ENCODE assay signal across 8 cellular contexts in the genomic region with DNA sequence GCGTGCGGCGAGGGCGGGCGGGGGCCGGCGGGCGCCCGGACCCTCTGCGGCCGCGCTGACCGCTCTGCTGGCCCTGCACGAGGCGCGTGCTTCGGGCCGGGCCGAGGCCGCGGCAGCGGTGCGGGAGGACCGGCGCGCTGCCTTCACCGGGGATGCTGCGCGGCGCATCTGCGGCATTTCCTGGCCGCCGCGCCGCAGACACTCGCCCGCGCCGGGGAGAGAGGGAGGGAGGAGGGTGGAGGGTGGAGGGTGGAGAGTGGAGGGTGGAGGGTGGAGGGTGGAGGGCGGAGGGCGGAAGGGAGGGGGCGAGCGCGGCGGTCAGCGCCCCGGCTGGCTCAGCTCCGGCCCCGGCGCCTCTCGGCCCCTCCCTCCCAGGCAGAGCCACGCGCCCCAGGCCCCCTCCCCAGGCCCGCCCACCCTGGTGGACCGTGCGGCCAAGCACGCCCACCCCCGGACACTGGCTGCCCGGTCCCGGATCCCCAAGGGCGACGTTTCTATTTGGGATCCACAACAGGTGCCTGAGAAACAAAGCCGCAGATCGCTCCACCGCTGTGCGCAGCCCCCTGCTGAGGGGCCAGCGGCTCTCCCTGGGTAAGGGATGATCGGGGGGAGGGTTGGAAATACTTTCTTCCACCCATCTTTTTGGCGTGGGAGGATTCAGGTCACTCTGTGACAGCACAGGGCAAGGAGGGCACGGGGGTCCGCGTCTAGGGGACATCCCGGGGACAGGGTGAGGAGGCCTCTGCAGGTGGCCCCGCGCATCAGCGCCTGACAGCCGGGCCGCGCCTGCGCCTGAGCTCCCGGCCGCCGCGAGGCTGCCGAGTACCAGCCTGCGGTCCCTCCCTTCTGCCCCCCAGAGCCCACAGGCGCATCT.
A peak's percentile ranks its signal among the peaks of the same experiment; 100 is the strongest.
DNase-seq lines count a peak whose midpoint lies in the region; TF ChIP-seq lines count a peak whose summit lies in the region.

No MANE protein-coding gene starts in this region.

- no peak overlapping the region; the same call in 1 of the 2 replicates for H3K9ac ChIP-seq in OCI-LY1 (ENCODE audit: low read length)

- H3K4me1 ChIP-seq in OCI-LY1 (ENCODE audit: insufficient read depth, low read length, severe bottlenecking) = no peaks in the 10 kb centered on the region
- H3K4me1 ChIP-seq in testis = peaks cover 4% of the 10 kb centered on the region

- H3K36me3 ChIP-seq in OCI-LY1 (ENCODE audit: insufficient read depth, low read length) (no peaks in the 10 kb centered on the region), testis (ENCODE audit: low read depth, missing control alignments) (no peaks in the 10 kb centered on the region)

- H3K4me3 Mint-ChIP-seq in nephron = peak overlapping the region; percentile 92 to 99 (median 98)

- no peaks in the 10 kb centered on the region for H3K9me3 Mint-ChIP-seq in nephron

- H3K27me3 ChIP-seq in HL-60 (ENCODE audit: insufficient read depth, poor library complexity, severe bottlenecking) = peaks cover 4% of the 10 kb centered on the region
- H3K27me3 ChIP-seq in OCI-LY1 (ENCODE audit: insufficient read depth, low read length) = peaks cover 12% of the 10 kb centered on the region
- no peaks in the 10 kb centered on the region for H3K27me3 ChIP-seq in testis

- no peak for TF ChIP-seq POLR2A in testis (IDR thresholded peaks at IDR 0.05)

- H3K79me2 ChIP-seq in OCI-LY1 (ENCODE audit: insufficient read depth, low read length) = no peaks in the 10 kb centered on the region

- peak overlapping the region in 2 of 3 experiments; percentile 74 to 88 for H3K27ac Mint-ChIP-seq in nephron

- H4K20me1 ChIP-seq in OCI-LY1 (ENCODE audit: insufficient read depth, low read length) = no peaks in the 10 kb centered on the region

- H3K9me3 ChIP-seq in OCI-LY1 (ENCODE audit: low read length) (no peaks in the 10 kb centered on the region), testis (no peaks in the 10 kb centered on the region)

- intact Hi-C loops in testis (cut with DNase I; ENCODE audit: low total_unique reads) = no loop called here

- no peaks in the 10 kb centered on the region for H3K36me3 Mint-ChIP-seq in nephron (ENCODE audit: low read depth)

- no peaks in the 10 kb centered on the region for H3K9me2 ChIP-seq in OCI-LY1 (ENCODE audit: low read depth, low read length)

- peaks cover 30% of the 10 kb centered on the region for H3K4me1 Mint-ChIP-seq in nephron

- 2 to 3% methylated on average over 25 to 28 of the region's 87 CpGs for WGBS in testis, 2 donors

- H3F3A ChIP-seq in OCI-LY1 (ENCODE audit: insufficient read depth, low read length) = no peaks in the 10 kb centered on the region

- H3K4me2 ChIP-seq in OCI-LY1 (ENCODE audit: low read length) = peak overlapping the region; percentile 74

- peaks cover 5% of the 10 kb centered on the region for H3K27me3 Mint-ChIP-seq in nephron (ENCODE audit: low read depth)

- TF ChIP-seq CTCF in GM20000 (IDR thresholded peaks at IDR 0.05; ENCODE audit: extremely low read depth, missing control alignments) = peak; percentile 46
- TF ChIP-seq CTCF in HL-60 (IDR thresholded peaks at IDR 0.05; ENCODE audit: insufficient read depth, low read length) = peak; percentile 10
- no peak for TF ChIP-seq CTCF in OCI-LY1 (IDR thresholded peaks at IDR 0.05; ENCODE audit: low read length)
- TF ChIP-seq CTCF in fibroblast of the aortic adventitia (IDR thresholded peaks at IDR 0.05; ENCODE audit: insufficient read depth, low read length) = peak; percentile 55
- TF ChIP-seq CTCF in nephron (IDR thresholded peaks at IDR 0.05; ENCODE audit: unreplicated experiment in 3 of 3) = peak; percentile 37 to 62 (median 51)
- TF ChIP-seq CTCF in testis (IDR thresholded peaks at IDR 0.05) = peak in 1 of 3 experiments; percentile 25

- no peak overlapping the region for H3K27ac ChIP-seq in HL-60 (replicated peaks)
- no peak overlapping the region for H3K27ac ChIP-seq in OCI-LY1 (ENCODE audit: low read depth, low read length, poor library complexity, severe bottlenecking)
- H3K27ac ChIP-seq in testis = peak overlapping the region; percentile 8 to 61

- DNase-seq in DMS 273 treated with DMSO at 0.1 percent for 48 hours (lab: John Stamatoyannopoulos, UW) = peak; percentile 82
- peak; percentile 90 for DNase-seq in GM20000 (ENCODE audit: low spot score)
- peak; percentile 28 to 58 for DNase-seq in HL-60 (ENCODE audit: low read depth in 1 of 2, low spot score in 1 of 2)
- peak; percentile 7 to 9 for DNase-seq in activated T-helper 1 cell treated with anti-CD3 and anti-CD28 coated beads, Interleukin-2, amount 50 U/mL, for 16 hours (ENCODE audit: low read depth in 1 of 2, low spot score in 1 of 2)
- peak; percentile 55 for DNase-seq in fibroblast of the aortic adventitia (ENCODE audit: low read depth)
- peak; percentile 67 for DNase-seq in testis

- peak overlapping the region; percentile 71 for H3K4me3 ChIP-seq in HL-60 (replicated peaks; ENCODE audit: insufficient read depth, low read length)
- H3K4me3 ChIP-seq in OCI-LY1 (ENCODE audit: low read depth, low read length, poor library complexity, severe bottlenecking) = peak overlapping the region; percentile 60
- H3K4me3 ChIP-seq in fibroblast of the aortic adventitia (ENCODE audit: low read depth, low read length) = peak overlapping the region; percentile 88
- peak overlapping the region; percentile 68 to 71 for H3K4me3 ChIP-seq in testis

- H2AFZ ChIP-seq in OCI-LY1 (ENCODE audit: low read length) = no peak overlapping the region

Comparison
In these comparisons a context has a peak if more than half of its experiments do, and no peak if none do; other contexts are left out.
1. DNase-seq: peak in every context shown above with its lines; median percentile 90 in GM20000; 82 in DMS 273 treated with DMSO at 0.1 percent for 48 hours; 67 in testis; 55 in fibroblast of the aortic adventitia; 43 in HL-60; 8 in activated T-helper 1 cell treated with anti-CD3 and anti-CD28 coated beads, Interleukin-2, amount 50 U/mL, for 16 hours.
2. H3K27ac ChIP-seq: peak in testis (2 of 2); none in HL-60 (single experiment) and OCI-LY1 (single experiment).
3. Peak in every context shown above with its lines, with median percentiles within 50 percentile points of each other: H3K4me3 ChIP-seq.